In genomic region chr22:40043086-40043485, GRCh38 we compare ENCODE assay signal across 8 cellular contexts. TPM values are rescaled to one million over a fixed set of nuclear protein-coding genes. Genes with fewer than 3 reads are reported as not detected.
DNase-seq lines count a peak whose midpoint lies in the region; ATAC-seq, FAIRE-seq and TF ChIP-seq lines count a peak whose summit lies in the region.

No MANE protein-coding gene starts in this region.

- no peaks in the 10 kb centered on the region for H4K20me1 ChIP-seq in keratinocyte (ENCODE audit: control insufficient read depth, extremely low read depth, insufficient read depth, low read length)

- H3K4me3 ChIP-seq in keratinocyte (ENCODE audit: control insufficient read depth in 2 of 3, extremely low read depth in 1 of 3, insufficient read depth in 2 of 3, low read depth in 1 of 3, low read length in 3 of 3): peak overlapping the region in 1 of 3 experiments; percentile 87
- H3K4me3 ChIP-seq in subcutaneous abdominal adipose tissue (ENCODE audit: low read depth in 1 of 5, low read length in 5 of 5): peak overlapping the region; percentile 19 to 94 (median 92)

- peaks cover 5% of the 10 kb centered on the region for H3K36me3 Mint-ChIP-seq in T-helper 2 cell treated with Interferon-gamma antibody and Interleukin-4, amounts not matched to agents 5 μg/mL and 100 μg/mL, for 36 hours (ENCODE audit: low read depth)
- H3K36me3 Mint-ChIP-seq in activated CD4-positive, alpha-beta memory T cell treated with anti-CD3 and anti-CD28 coated beads for 36 hours: peaks cover 4% of the 10 kb centered on the region

- peaks cover 23% of the 10 kb centered on the region for H3K4me1 Mint-ChIP-seq in T-helper 2 cell treated with Interferon-gamma antibody and Interleukin-4, amounts not matched to agents 5 μg/mL and 100 μg/mL, for 36 hours (ENCODE audit: low read depth)
- peaks cover 21% of the 10 kb centered on the region for H3K4me1 Mint-ChIP-seq in activated CD4-positive, alpha-beta memory T cell treated with anti-CD3 and anti-CD28 coated beads for 36 hours (ENCODE audit: low read depth)

- H3K9ac ChIP-seq in keratinocyte (ENCODE audit: control insufficient read depth, extremely low read depth, insufficient read depth, low read length) (no peak overlapping the region), subcutaneous abdominal adipose tissue (ENCODE audit: low read length in 5 of 5) (no peak overlapping the region)

- ATAC-seq in GM19467 (IDR thresholded peaks at IDR 0.05; ENCODE audit: unreplicated experiment): no peak

- H3K79me2 ChIP-seq in keratinocyte (ENCODE audit: control insufficient read depth, insufficient read depth, low read length): no peaks in the 10 kb centered on the region

- H3K4me2 ChIP-seq in keratinocyte (ENCODE audit: control insufficient read depth, extremely low read depth, insufficient read depth, low read depth, low read length): peak overlapping the region; percentile 98

- H3K9me1 ChIP-seq in keratinocyte (ENCODE audit: control insufficient read depth, extremely low read depth, insufficient read depth, low read length): no peaks in the 10 kb centered on the region

- no peak overlapping the region for H3K27ac ChIP-seq in keratinocyte (ENCODE audit: control insufficient read depth, insufficient read depth, low read length)
- H3K27ac ChIP-seq in subcutaneous abdominal adipose tissue (ENCODE audit: low read depth, low read length): peak overlapping the region; percentile 94

- dilution Hi-C loops in keratinocyte (cut with MboI; ENCODE audit: extremely low pct_ligation_motif_present, low sequenced_read_pairs): no loop called here

- H3K9me3 ChIP-seq in keratinocyte (ENCODE audit: control insufficient read depth, low read depth, low read length) (no peaks in the 10 kb centered on the region), subcutaneous abdominal adipose tissue (ENCODE audit: control insufficient read depth in 5 of 5, low read length in 5 of 5) (no peaks in the 10 kb centered on the region)

- no peaks in the 10 kb centered on the region for H3K36me3 ChIP-seq in keratinocyte (ENCODE audit: control insufficient read depth in 2 of 2, extremely low read depth in 1 of 2, insufficient read depth in 2 of 2, low read length in 2 of 2)
- no peaks in the 10 kb centered on the region for H3K36me3 ChIP-seq in subcutaneous abdominal adipose tissue (ENCODE audit: control insufficient read depth in 5 of 5, insufficient read depth in 5 of 5, low read length in 5 of 5)

- H3K27me3 ChIP-seq in keratinocyte (ENCODE audit: control insufficient read depth, extremely low read depth, insufficient read depth, low read length) (no peaks in the 10 kb centered on the region), subcutaneous abdominal adipose tissue (ENCODE audit: control insufficient read depth in 5 of 5, insufficient read depth in 4 of 5, low read length in 5 of 5) (no peaks in the 10 kb centered on the region)

- peaks cover 6% of the 10 kb centered on the region for H3K27me3 Mint-ChIP-seq in T-helper 2 cell treated with Interferon-gamma antibody and Interleukin-4, amounts not matched to agents 5 μg/mL and 100 μg/mL, for 36 hours (ENCODE audit: low read depth)
- peaks cover 10% of the 10 kb centered on the region for H3K27me3 Mint-ChIP-seq in activated CD4-positive, alpha-beta memory T cell treated with anti-CD3 and anti-CD28 coated beads for 36 hours

- peak in 2 of 3 experiments; percentile 5 to 16 for TF ChIP-seq CTCF in keratinocyte (optimal IDR thresholded peaks at IDR 0.05 in 1 of 3, IDR thresholded peaks at IDR 0.05 in 1 of 3, conservative IDR thresholded peaks at IDR 0.05 in 1 of 3; ENCODE audit: extremely low read depth in 1 of 3, insufficient read depth in 2 of 3, low read length in 3 of 3)

- intact Hi-C loops in activated CD4-positive, alpha-beta memory T cell treated with anti-CD3 and anti-CD28 coated beads for 36 hours (cut with micrococcal nuclease): loop anchor here (5.0 to 10.0 kb wide), 2 partner anchors 511 to 812 kb away; partner anchors contain the start of genes RPS19BP1, ST13 and XPNPEP3

- peak overlapping the region; percentile 100 for H3K27ac Mint-ChIP-seq in T-helper 2 cell treated with Interferon-gamma antibody and Interleukin-4, amounts not matched to agents 5 μg/mL and 100 μg/mL, for 36 hours
- peak overlapping the region; percentile 99 for H3K27ac Mint-ChIP-seq in activated CD4-positive, alpha-beta memory T cell treated with anti-CD3 and anti-CD28 coated beads for 36 hours

- no peaks in the 10 kb centered on the region for H3K9me3 Mint-ChIP-seq in T-helper 2 cell treated with Interferon-gamma antibody and Interleukin-4, amounts not matched to agents 5 μg/mL and 100 μg/mL, for 36 hours
- H3K9me3 Mint-ChIP-seq in activated CD4-positive, alpha-beta memory T cell treated with anti-CD3 and anti-CD28 coated beads for 36 hours: no peaks in the 10 kb centered on the region

- FAIRE-seq in keratinocyte (lab: Jason Lieb, UNC): no peak

- H2AFZ ChIP-seq in keratinocyte (ENCODE audit: control insufficient read depth, low read length): peak overlapping the region; percentile 20

- CTCF ChIA-PET in activated CD4-positive, alpha-beta memory T cell treated with anti-CD3 and anti-CD28 coated beads for 36 hours (lab: Charles Lee): interaction anchor here (1.6 to 5.3 kb wide), 5 partner anchors 11 to 509 kb away, joined by 5 to 61 read pairs (median 15); partner anchors contain the start of gene ADSL

- H3K4me1 ChIP-seq in keratinocyte (ENCODE audit: control insufficient read depth, extremely low read depth, insufficient read depth, low read length) (peaks cover 33% of the 10 kb centered on the region), subcutaneous abdominal adipose tissue (ENCODE audit: control insufficient read depth in 5 of 5, insufficient read depth in 5 of 5, low read length in 5 of 5) (peaks cover 30 to 58% (median 58%) of the 10 kb centered on the region in 5 donors)

- H3K4me3 Mint-ChIP-seq in T-helper 2 cell treated with Interferon-gamma antibody and Interleukin-4, amounts not matched to agents 5 μg/mL and 100 μg/mL, for 36 hours: peak overlapping the region; percentile 91
- no peak overlapping the region for H3K4me3 Mint-ChIP-seq in activated CD4-positive, alpha-beta memory T cell treated with anti-CD3 and anti-CD28 coated beads for 36 hours

- DNase-seq in T-helper 2 cell treated with Interferon-gamma antibody and Interleukin-4, amounts not matched to agents 5 μg/mL and 100 μg/mL, for 36 hours (ENCODE audit: low spot score): no peak
- no peak for DNase-seq in T-helper 2 cell
- DNase-seq in activated CD4-positive, alpha-beta memory T cell treated with anti-CD3 and anti-CD28 coated beads for 36 hours: no peak
- no peak for DNase-seq in keratinocyte (ENCODE audit: low read depth, low spot score)
- DNase-seq in NCI-H345 treated with DMSO at 0.1 percent for 48 hours (lab: John Stamatoyannopoulos, UW; ENCODE audit: unreplicated experiment): no peak
- no peak for DNase-seq in SK-N-DZ (ENCODE audit: low spot score)

- POLR2A ChIA-PET in activated CD4-positive, alpha-beta memory T cell treated with anti-CD3 and anti-CD28 coated beads for 36 hours (lab: Charles Lee): interaction anchor here (1.0 to 2.8 kb wide), 9 partner anchors 12 to 325 kb away, joined by 3 to 33 read pairs (median 7); partner anchors contain the start of genes ADSL and TNRC6B

RNA-seq across cellular contexts. Expression of gene FAM83F, which starts 48.3 kb away (rescaled TPM):
- total RNA-seq in activated CD4-positive, alpha-beta memory T cell treated with anti-CD3 and anti-CD28 coated beads for 36 hours: under 1 TPM; 0.26 to 0.41 TPM
- 15.3 to 45.1 TPM (median 22.8 TPM) in 3 replicates for polyA plus RNA-seq in keratinocyte
- polyA plus RNA-seq in keratinocyte (2011; ENCODE audit: low read depth): 9.5 TPM
- 19.8 and 29.4 TPM in 2 replicates for polyA plus RNA-seq in keratinocyte (2011; cell fraction: cytosol; rRNA removed)
- 35.3 and 43.3 TPM in 2 replicates for polyA plus RNA-seq in keratinocyte (2011; cell fraction: nucleus; rRNA removed)
- polyA plus RNA-seq in keratinocyte (2012; ENCODE audit: low replicate concordance): 20.1 and 21.1 TPM in 2 replicates
- 53.5 to 74.3 TPM (median 58.2 TPM) in 3 replicates for polyA minus RNA-seq in keratinocyte
- polyA minus RNA-seq in keratinocyte (2011; cell fraction: cytosol; rRNA and poly(A)+ RNA removed): 35.7 TPM
- 33.4 and 46.8 TPM in 2 replicates for polyA minus RNA-seq in keratinocyte (2011; cell fraction: nucleus; rRNA and poly(A)+ RNA removed)
- not detected in 2 replicates for polyA plus RNA-seq in SK-N-DZ (2014; cell fraction: cytosol; rRNA removed)
- polyA plus RNA-seq in SK-N-DZ (2014; cell fraction: nucleus; rRNA removed): 0.01 TPM in 1 of 2 replicates, not detected in the other
